Comparison of ENCODE assay signal across 21 cellular contexts in the genomic region with DNA sequence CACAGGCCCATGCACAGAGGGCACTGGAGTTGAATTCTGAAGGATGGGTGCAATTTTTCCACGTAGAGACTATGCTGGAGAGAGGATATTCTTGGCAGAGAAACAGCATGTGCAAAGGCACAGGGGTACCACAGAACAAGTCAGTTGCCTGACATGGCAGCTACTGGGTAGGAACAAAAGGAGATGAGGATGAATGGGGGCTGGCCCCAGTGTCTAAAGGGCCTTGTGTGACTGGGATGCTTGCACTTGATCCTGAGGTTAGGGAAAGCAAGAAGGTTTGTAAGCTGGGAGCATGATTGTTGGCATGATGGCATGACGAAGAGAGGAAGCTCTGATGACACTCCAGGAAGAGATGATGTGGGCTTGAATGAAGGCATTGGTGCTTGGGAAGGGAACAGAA.
DNase-seq lines count a peak whose midpoint lies in the region; ATAC-seq and TF ChIP-seq lines count a peak whose summit lies in the region.
"Had no signal": no experiment of that assay in that cellular context is flagged by ENCODE, and none has a peak within 500 bp of the region (broad histone marks: within the 10 kb centered on the region; RNA-seq: fewer than 3 reads in every experiment).

No MANE protein-coding gene starts in this region.

- H3K27me3 ChIP-seq in muscle layer of colon (ENCODE audit: control insufficient read depth in 1 of 2, insufficient read depth in 2 of 2, low read length in 2 of 2) (no peaks in the 10 kb centered on the region), stomach (no peaks in the 10 kb centered on the region), GM23338 (ENCODE audit: insufficient read depth) (no peaks in the 10 kb centered on the region)
- H3K27me3 ChIP-seq: dorsolateral prefrontal cortex, MG63 had no signal

- no peaks in the 10 kb centered on the region for H3K9me3 Mint-ChIP-seq in glutamatergic neuron (ENCODE audit: unreplicated experiment)
- H3K9me3 Mint-ChIP-seq in GM23338 = no peaks in the 10 kb centered on the region
- H3K9me3 Mint-ChIP-seq: activated CD4-positive, alpha-beta T cell treated with anti-CD3 and anti-CD28 coated beads, Interleukin-2, amount 10 ng/mL, durations not matched to agents 7 days and 5 days; T-helper 1 cell treated with Interleukin-12 subunit alpha and Interleukin-12 subunit beta and Interleukin-4 antibody, amounts not matched to agents 30 μg/mL and 1 μg/mL, for 36 hours had no signal

- H3K9ac ChIP-seq in muscle layer of colon (ENCODE audit: low read length) = no peak overlapping the region

- H3K27ac ChIP-seq in HEK293 (ENCODE audit: extremely low read depth, low read depth, low read length) (no peak overlapping the region), coronary artery (no peak overlapping the region), muscle layer of colon (ENCODE audit: low read depth, low read length) (peak overlapping the region; percentile 88), stomach (peak overlapping the region in 4 of 5 donors; percentile 77 to 91 (median 82)), GM23338 (ENCODE audit: low read depth) (no peak overlapping the region)
- H3K27ac ChIP-seq: dorsolateral prefrontal cortex, epithelial cell of prostate, VCaP had no signal

- WGBS in stomach, 5 donors = 82 to 91% (median 90%) methylated on average over 2 of the region's 2 CpGs

- H3K4me3 ChIP-seq in HEK293 (ENCODE audit: low read depth, low read length) (no peak overlapping the region), coronary artery (no peak overlapping the region), muscle layer of colon (ENCODE audit: low read depth in 1 of 2, low read length in 2 of 2) (no peak overlapping the region), stomach (no peak overlapping the region), GM23338 (no peak overlapping the region)
- H3K4me3 ChIP-seq: dorsolateral prefrontal cortex, MG63 had no signal

- H3K4me1 ChIP-seq in HEK293 (ENCODE audit: control insufficient read depth, insufficient read depth, low read length) = no peaks in the 10 kb centered on the region
- H3K4me1 ChIP-seq in muscle layer of colon (ENCODE audit: insufficient read depth, low read length) = peaks cover 75% of the 10 kb centered on the region
- H3K4me1 ChIP-seq in stomach = peaks cover 21 to 68% (median 38%) of the 10 kb centered on the region in 4 donors
- H3K4me1 ChIP-seq in GM23338 (ENCODE audit: insufficient read depth) = no peaks in the 10 kb centered on the region

- H3K79me2 ChIP-seq in GM23338 (replicated peaks; ENCODE audit: insufficient read depth) = no peaks in the 10 kb centered on the region

- no peak overlapping the region for H3K4me3 Mint-ChIP-seq in glutamatergic neuron (ENCODE audit: unreplicated experiment)
- H3K4me3 Mint-ChIP-seq in GM23338 = no peak overlapping the region; the same call in 2 of the 3 replicates
- H3K4me3 Mint-ChIP-seq: activated CD4-positive, alpha-beta T cell treated with anti-CD3 and anti-CD28 coated beads, Interleukin-2, amount 10 ng/mL, durations not matched to agents 7 days and 5 days; T-helper 1 cell treated with Interleukin-12 subunit alpha and Interleukin-12 subunit beta and Interleukin-4 antibody, amounts not matched to agents 30 μg/mL and 1 μg/mL, for 36 hours had no signal

- H3K9me3 ChIP-seq in HEK293 (ENCODE audit: control insufficient read depth, insufficient read depth, low read depth, low read length) (no peaks in the 10 kb centered on the region), muscle layer of colon (ENCODE audit: low read length) (no peaks in the 10 kb centered on the region), stomach (no peaks in the 10 kb centered on the region)
- H3K9me3 ChIP-seq: MG63 had no signal

- POLR2A ChIA-PET in HEK293 (lab: Yijun Ruan, JAX) = no interaction called here

- CTCF ChIA-PET in HEK293 (lab: Yijun Ruan, JAX) = interaction anchor here (0.6 kb wide), 1 partner anchor 164 kb away, joined by 3 read pairs; no protein-coding TSS in a partner anchor

- TF ChIP-seq EP300 in stomach (IDR thresholded peaks at IDR 0.05) = no peak

- peaks cover 6% of the 10 kb centered on the region for H3K36me3 Mint-ChIP-seq in glutamatergic neuron (ENCODE audit: unreplicated experiment)
- no peaks in the 10 kb centered on the region; the same call in 2 of the 3 replicates for H3K36me3 Mint-ChIP-seq in GM23338 (ENCODE audit: low read depth)

- peaks cover 5% of the 10 kb centered on the region for H3K27me3 Mint-ChIP-seq in glutamatergic neuron (ENCODE audit: unreplicated experiment)
- H3K27me3 Mint-ChIP-seq in GM23338 (ENCODE audit: insufficient read depth, low read depth, poor library complexity) = peaks cover 14% of the 10 kb centered on the region
- H3K27me3 Mint-ChIP-seq: activated CD4-positive, alpha-beta T cell treated with anti-CD3 and anti-CD28 coated beads, Interleukin-2, amount 10 ng/mL, durations not matched to agents 7 days and 5 days had no signal

- DNase-seq in coronary artery (ENCODE audit: low spot score) (peak; percentile 36), stomach (no peak), glutamatergic neuron (no peak), GM23338 (ENCODE audit: low spot score) (no peak)
- DNase-seq: activated CD4-positive, alpha-beta T cell treated with anti-CD3 and anti-CD28 coated beads, Interleukin-2, amount 10 ng/mL, durations not matched to agents 7 days and 5 days; activated gamma-delta T cell; dorsolateral prefrontal cortex; foreskin fibroblast; GOT3; hypothalamus; MG63; NCI-H1417; occipital lobe had no signal

- no peak overlapping the region for H3K4me2 ChIP-seq in GM23338

- H3K4me1 Mint-ChIP-seq in glutamatergic neuron (ENCODE audit: low read depth, unreplicated experiment) (peaks cover 12% of the 10 kb centered on the region), GM23338 (peaks cover 17% of the 10 kb centered on the region)

- 0 out of 2 replicates have a peak, but pooled peaks cover 5% of the 10 kb centered on the region for H3K9me2 ChIP-seq in GM23338 (ENCODE audit: insufficient read depth)

- H3K36me3 ChIP-seq in HEK293 (ENCODE audit: control insufficient read depth in 2 of 2, insufficient read depth in 1 of 2, low read length in 2 of 2) = no peaks in the 10 kb centered on the region
- no peaks in the 10 kb centered on the region for H3K36me3 ChIP-seq in muscle layer of colon (ENCODE audit: insufficient read depth, low read length)
- H3K36me3 ChIP-seq in stomach = no peaks in the 10 kb centered on the region
- H3K36me3 ChIP-seq in GM23338 (ENCODE audit: insufficient read depth) = no peaks in the 10 kb centered on the region
- H3K36me3 ChIP-seq: MG63 had no signal

- TF ChIP-seq POLR2A in stomach (IDR thresholded peaks at IDR 0.05) = no peak

- TF ChIP-seq CTCF in HEK293 (tag by site-specific recombination; IDR thresholded peaks at IDR 0.05) (no peak), coronary artery (IDR thresholded peaks at IDR 0.05) (no peak), stomach (IDR thresholded peaks at IDR 0.05) (no peak), glutamatergic neuron (IDR thresholded peaks at IDR 0.05; ENCODE audit: partially characterized antibody, unreplicated experiment) (no peak), GM23338 (conservative IDR thresholded peaks at IDR 0.05; ENCODE audit: low read depth in 2 of 2) (no peak)

- no peaks in the 10 kb centered on the region for H4K20me1 ChIP-seq in GM23338 (replicated peaks; ENCODE audit: insufficient read depth)

- H3K27ac Mint-ChIP-seq in glutamatergic neuron (ENCODE audit: unreplicated experiment) (no peak overlapping the region), GM23338 (no peak overlapping the region)
- H3K27ac Mint-ChIP-seq: activated CD4-positive, alpha-beta T cell treated with anti-CD3 and anti-CD28 coated beads, Interleukin-2, amount 10 ng/mL, durations not matched to agents 7 days and 5 days; T-helper 1 cell treated with Interleukin-12 subunit alpha and Interleukin-12 subunit beta and Interleukin-4 antibody, amounts not matched to agents 30 μg/mL and 1 μg/mL, for 36 hours had no signal

- no peaks in the 10 kb centered on the region for H3F3A ChIP-seq in GM23338 (replicated peaks; ENCODE audit: low read depth)

- intact Hi-C loops in stomach (cut with DNase I; ENCODE audit: low total_unique reads) = no loop called here

- no peak for ATAC-seq in GM23338
- ATAC-seq in GM19467 (IDR thresholded peaks at IDR 0.05; ENCODE audit: unreplicated experiment) = no peak
- ATAC-seq: Panc1, right cardiac atrium had no signal

- no peak overlapping the region for H2AFZ ChIP-seq in GM23338

TF ChIP-seq in HEK293, 187 proteins besides CTCF, POLR2A, EP300 and RAD21:
- TF ChIP-seq ZNF623 (tag by site-specific recombination; IDR thresholded peaks at IDR 0.05) (peak; percentile 78), ZNF610 (tag by site-specific recombination; IDR thresholded peaks at IDR 0.05; ENCODE audit: borderline replicate concordance) (no peak)

TF ChIP-seq in GM23338, 12 proteins besides CTCF, POLR2A, EP300 and RAD21 (continues in another document):
- TF ChIP-seq POLR2AphosphoS5 (IDR thresholded peaks at IDR 0.05; ENCODE audit: low read depth) (no peak), ZNF331 (CRISPR knock-in tag; IDR thresholded peaks at IDR 0.05; ENCODE audit: low read depth) (no peak), CREB1 (CRISPR knock-in tag; IDR thresholded peaks at IDR 0.05; ENCODE audit: low read depth) (no peak), ZNF114 (CRISPR knock-in tag; IDR thresholded peaks at IDR 0.05) (no peak), JUNB (IDR thresholded peaks at IDR 0.05; ENCODE audit: unreplicated experiment) (no peak), NANOG (IDR thresholded peaks at IDR 0.05; ENCODE audit: borderline replicate concordance) (no peak), STAT1 (IDR thresholded peaks at IDR 0.05; ENCODE audit: unreplicated experiment) (no peak)

Comparison
In these comparisons a context has a peak if more than half of its experiments do, and no peak if none do; other contexts are left out.
1. H3K27ac ChIP-seq: peak in muscle layer of colon (single experiment) and stomach (4 of 5); none in HEK293 (single experiment), coronary artery (0 of 2) and GM23338 (single experiment).